8 cellular contexts compared by ENCODE assay signal in genomic region chr16:67528222-67528869, GRCh38. TPM values are rescaled to one million over a fixed set of nuclear protein-coding genes. Genes with fewer than 3 reads are reported as not detected.
A peak's percentile ranks its signal among the peaks of the same experiment; 100 is the strongest.
DNase-seq lines count a peak whose midpoint lies in the region; ATAC-seq, FAIRE-seq and TF ChIP-seq lines count a peak whose summit lies in the region.

A gene with protein sequence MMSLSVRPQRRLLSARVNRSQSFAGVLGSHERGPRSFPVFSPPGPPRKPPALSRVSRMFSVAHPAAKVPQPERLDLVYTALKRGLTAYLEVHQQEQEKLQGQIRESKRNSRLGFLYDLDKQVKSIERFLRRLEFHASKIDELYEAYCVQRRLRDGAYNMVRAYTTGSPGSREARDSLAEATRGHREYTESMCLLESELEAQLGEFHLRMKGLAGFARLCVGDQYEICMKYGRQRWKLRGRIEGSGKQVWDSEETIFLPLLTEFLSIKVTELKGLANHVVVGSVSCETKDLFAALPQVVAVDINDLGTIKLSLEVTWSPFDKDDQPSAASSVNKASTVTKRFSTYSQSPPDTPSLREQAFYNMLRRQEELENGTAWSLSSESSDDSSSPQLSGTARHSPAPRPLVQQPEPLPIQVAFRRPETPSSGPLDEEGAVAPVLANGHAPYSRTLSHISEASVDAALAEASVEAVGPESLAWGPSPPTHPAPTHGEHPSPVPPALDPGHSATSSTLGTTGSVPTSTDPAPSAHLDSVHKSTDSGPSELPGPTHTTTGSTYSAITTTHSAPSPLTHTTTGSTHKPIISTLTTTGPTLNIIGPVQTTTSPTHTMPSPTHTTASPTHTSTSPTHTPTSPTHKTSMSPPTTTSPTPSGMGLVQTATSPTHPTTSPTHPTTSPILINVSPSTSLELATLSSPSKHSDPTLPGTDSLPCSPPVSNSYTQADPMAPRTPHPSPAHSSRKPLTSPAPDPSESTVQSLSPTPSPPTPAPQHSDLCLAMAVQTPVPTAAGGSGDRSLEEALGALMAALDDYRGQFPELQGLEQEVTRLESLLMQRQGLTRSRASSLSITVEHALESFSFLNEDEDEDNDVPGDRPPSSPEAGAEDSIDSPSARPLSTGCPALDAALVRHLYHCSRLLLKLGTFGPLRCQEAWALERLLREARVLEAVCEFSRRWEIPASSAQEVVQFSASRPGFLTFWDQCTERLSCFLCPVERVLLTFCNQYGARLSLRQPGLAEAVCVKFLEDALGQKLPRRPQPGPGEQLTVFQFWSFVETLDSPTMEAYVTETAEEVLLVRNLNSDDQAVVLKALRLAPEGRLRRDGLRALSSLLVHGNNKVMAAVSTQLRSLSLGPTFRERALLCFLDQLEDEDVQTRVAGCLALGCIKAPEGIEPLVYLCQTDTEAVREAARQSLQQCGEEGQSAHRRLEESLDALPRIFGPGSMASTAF (plus strand): TSS chr16:67528829. CDS start chr16:67538447, 9,618 bp downstream.

- H3K4me1 Mint-ChIP-seq in CD4-positive, CD25-positive, alpha-beta regulatory T cell = peaks cover 0 to 25% (median 12%) of the 10 kb centered on the region in 4 donors

- H3K9me2 ChIP-seq in HCT116 (ENCODE audit: insufficient read depth) = no peaks in the 10 kb centered on the region

- no peak for TF ChIP-seq RAD21 in HCT116 (IDR thresholded peaks at IDR 0.05; ENCODE audit: low read depth)

- H3K9ac ChIP-seq in HCT116 (ENCODE audit: low read length) (peak within 1 kb of the TSS; percentile 88), keratinocyte (ENCODE audit: control insufficient read depth, extremely low read depth, insufficient read depth, low read length) (peak within 1 kb of the TSS; percentile 62)

- CTCF ChIA-PET in HCT116 (lab: Charles Lee) = interaction anchor here (1.2 to 1.3 kb wide), 2 partner anchors 19 to 34 kb away, joined by 3 to 5 read pairs; no protein-coding TSS in a partner anchor

- H3K36me3 ChIP-seq in CD4-positive, CD25-positive, alpha-beta regulatory T cell (ENCODE audit: control insufficient read depth, insufficient read depth, low read length) = no peaks in the 10 kb centered on the region
- H3K36me3 ChIP-seq in HCT116 (ENCODE audit: control insufficient read depth in 1 of 2, insufficient read depth in 2 of 2, low read length in 2 of 2) (no peaks in the 10 kb centered on the region), keratinocyte (ENCODE audit: control insufficient read depth in 2 of 2, extremely low read depth in 1 of 2, insufficient read depth in 2 of 2, low read length in 2 of 2) (no peaks in the 10 kb centered on the region)

- H3K27me3 ChIP-seq in CD4-positive, CD25-positive, alpha-beta regulatory T cell (ENCODE audit: control insufficient read depth, insufficient read depth, low read length) = peaks cover 14% of the 10 kb centered on the region
- H3K27me3 ChIP-seq in HCT116 (ENCODE audit: insufficient read depth, low read length) (no peaks in the 10 kb centered on the region), keratinocyte (ENCODE audit: control insufficient read depth, extremely low read depth, insufficient read depth, low read length) (no peaks in the 10 kb centered on the region)

- H3K27ac ChIP-seq in CD4-positive, CD25-positive, alpha-beta regulatory T cell (ENCODE audit: insufficient read depth, low read length, poor library complexity, severe bottlenecking) = no peak within 1 kb of the TSS
- H3K27ac ChIP-seq in HCT116 (ENCODE audit: low read depth, low read length) = peak within 1 kb of the TSS; percentile 90
- H3K27ac ChIP-seq in keratinocyte (ENCODE audit: control insufficient read depth, insufficient read depth, low read length) = peak within 1 kb of the TSS; percentile 3
- peak within 1 kb of the TSS; percentile 49 to 92 (median 87) for H3K27ac ChIP-seq in skin epidermis

- no peak within 1 kb of the TSS for H3K4me3 ChIP-seq in CD4-positive, CD25-positive, alpha-beta regulatory T cell (ENCODE audit: low read depth, low read length)
- peak within 1 kb of the TSS; percentile 77 to 91 for H3K4me3 ChIP-seq in HCT116 (replicated peaks in 1 of 2; ENCODE audit: low read depth in 1 of 2, low read length in 2 of 2)
- H3K4me3 ChIP-seq in keratinocyte (ENCODE audit: control insufficient read depth in 2 of 3, extremely low read depth in 1 of 3, insufficient read depth in 2 of 3, low read depth in 1 of 3, low read length in 3 of 3) = peak within 1 kb of the TSS; percentile 53 to 61 (median 56)
- H3K4me3 ChIP-seq in skin epidermis = peak within 1 kb of the TSS; percentile 58 to 80 (median 65)

- H3K4me3 Mint-ChIP-seq in CD4-positive, CD25-positive, alpha-beta regulatory T cell = peak within 1 kb of the TSS; percentile 81 to 90 (median 84)

- H2AFZ ChIP-seq in HCT116 (ENCODE audit: low read depth, low read length, poor library complexity, severe bottlenecking) (peak within 1 kb of the TSS; percentile 89), keratinocyte (ENCODE audit: control insufficient read depth, low read length) (peak within 1 kb of the TSS; percentile 26)

- H3K9me1 ChIP-seq in keratinocyte (ENCODE audit: control insufficient read depth, extremely low read depth, insufficient read depth, low read length) = peaks cover 6% of the 10 kb centered on the region

- peak within 1 kb of the TSS; percentile 9 to 88 (median 65) for H3K27ac Mint-ChIP-seq in CD4-positive, CD25-positive, alpha-beta regulatory T cell

- H4K20me1 ChIP-seq in HCT116 (ENCODE audit: insufficient read depth) = no peaks in the 10 kb centered on the region
- H4K20me1 ChIP-seq in keratinocyte (ENCODE audit: control insufficient read depth, extremely low read depth, insufficient read depth, low read length) = no peaks in the 10 kb centered on the region

- ATAC-seq in CD4-positive, CD25-positive, alpha-beta regulatory T cell (ENCODE audit: low read depth in 2 of 2) = peak; percentile 35 to 38
- ATAC-seq in HCT116 (peak; percentile 79), HG02938 (IDR thresholded peaks at IDR 0.05; ENCODE audit: unreplicated experiment) (no peak), GM18520 (IDR thresholded peaks at IDR 0.05; ENCODE audit: unreplicated experiment) (no peak)

- H3K9me3 Mint-ChIP-seq in CD4-positive, CD25-positive, alpha-beta regulatory T cell = peaks cover 0 to 3% (median 0%) of the 10 kb centered on the region in 7 donors

- H3K4me1 ChIP-seq in CD4-positive, CD25-positive, alpha-beta regulatory T cell (ENCODE audit: control insufficient read depth, insufficient read depth, low read length, poor library complexity, severe bottlenecking) = peaks cover 27% of the 10 kb centered on the region
- H3K4me1 ChIP-seq in HCT116 (ENCODE audit: control insufficient read depth in 1 of 2, insufficient read depth in 2 of 2, low read length in 2 of 2) (peaks cover 17 to 58% of the 10 kb centered on the region in 2 experiments), keratinocyte (ENCODE audit: control insufficient read depth, extremely low read depth, insufficient read depth, low read length) (peaks cover 53% of the 10 kb centered on the region)

- H3K79me2 ChIP-seq in HCT116 (ENCODE audit: insufficient read depth, low read length) (peaks cover 30% of the 10 kb centered on the region), keratinocyte (ENCODE audit: control insufficient read depth, insufficient read depth, low read length) (peaks cover 28% of the 10 kb centered on the region)

- dilution Hi-C loops in keratinocyte (cut with MboI; ENCODE audit: extremely low pct_ligation_motif_present, low sequenced_read_pairs) = no loop called here

- intact Hi-C loops in HCT116 (cut with micrococcal nuclease) = loop anchor here (10.0 kb wide), 3 partner anchors 276 to 706 kb away; partner anchors contain the start of genes CTRL, ESRP2, PSMB10 and RANBP10

- no peak for FAIRE-seq in keratinocyte (lab: Jason Lieb, UNC)

- no TSS peak for BruUV-seq in HCT116 (replicated peaks; lab: Mats Ljungman, UMichigan)

- peaks cover 71% of the 10 kb centered on the region for H3K27me3 Mint-ChIP-seq in CD4-positive, CD25-positive, alpha-beta regulatory T cell

- TF ChIP-seq CTCF in HCT116 (IDR thresholded peaks at IDR 0.05 in 2 of 3, conservative IDR thresholded peaks at IDR 0.05 in 1 of 3; ENCODE audit: borderline replicate concordance in 1 of 3, insufficient read depth in 1 of 3, low read depth in 2 of 3, low read length in 2 of 3) (0 out of 6 replicates have a peak, but pooled peaks of 1 of the 3 experiments have one; percentile 2), keratinocyte (optimal IDR thresholded peaks at IDR 0.05 in 1 of 3, IDR thresholded peaks at IDR 0.05 in 1 of 3, conservative IDR thresholded peaks at IDR 0.05 in 1 of 3; ENCODE audit: extremely low read depth in 1 of 3, insufficient read depth in 2 of 3, low read length in 3 of 3) (no peak)

- no peak for TF ChIP-seq POLR2A in HCT116 (IDR thresholded peaks at IDR 0.05; ENCODE audit: borderline replicate concordance, extremely low read depth, insufficient read depth, insufficient read length)

- POLR2A ChIA-PET in HCT116 (lab: Charles Lee) = no interaction called here

- RAD21 ChIA-PET in HCT116 (lab: Charles Lee; ENCODE audit: low non-redundant PET in 1 of 2, low total read pairs in 2 of 2, uncharacterized antibody in 2 of 2, unreplicated experiment in 2 of 2) = no interaction called here

- no peaks in the 10 kb centered on the region for H3K9me3 ChIP-seq in CD4-positive, CD25-positive, alpha-beta regulatory T cell (ENCODE audit: control insufficient read depth in 2 of 2, low read length in 2 of 2)
- no peaks in the 10 kb centered on the region for H3K9me3 ChIP-seq in HCT116 (ENCODE audit: control insufficient read depth in 1 of 2, insufficient read depth in 1 of 2, low read depth in 1 of 2, low read length in 2 of 2)
- H3K9me3 ChIP-seq in keratinocyte (ENCODE audit: control insufficient read depth, low read depth, low read length) = no peaks in the 10 kb centered on the region

- DNase-seq in CD4-positive, CD25-positive, alpha-beta regulatory T cell = peak in 1 of 3 donors; percentile 45
- DNase-seq in HCT116 (ENCODE audit: low read depth, low spot score) (no peak), T-helper 22 cell (ENCODE audit: low read depth) (peak; percentile 34), cerebellum (ENCODE audit: low spot score) (peak; percentile 76), keratinocyte (ENCODE audit: low read depth, low spot score) (no peak)

- H3K4me2 ChIP-seq in HCT116 (ENCODE audit: low read length) = peak within 1 kb of the TSS; percentile 99
- peak within 1 kb of the TSS; percentile 85 for H3K4me2 ChIP-seq in keratinocyte (ENCODE audit: control insufficient read depth, extremely low read depth, insufficient read depth, low read depth, low read length)

- H3K36me3 Mint-ChIP-seq in CD4-positive, CD25-positive, alpha-beta regulatory T cell = no peaks in the 10 kb centered on the region

RNA-seq across cellular contexts. Expression of the gene that starts here (rescaled TPM):
- 16.6 TPM for total RNA-seq in CD4-positive, CD25-positive, alpha-beta regulatory T cell
- polyA plus RNA-seq in CD4-positive, CD25-positive, alpha-beta regulatory T cell = 1 to 10 TPM in 3 of 4 donors, under 1 TPM in 1; 0.91 to 3.1 (median 2.1) TPM
- 60.0 TPM for total RNA-seq in HCT116 (2021; ENCODE audit: unreplicated experiment)
- 34.2 and 34.4 TPM in 2 replicates for polyA plus RNA-seq in HCT116 (2012)
- total RNA-seq in cerebellum = 31.1 TPM
- 4.1 to 19.4 TPM (median 5.3 TPM) in 3 replicates for polyA plus RNA-seq in keratinocyte
- polyA plus RNA-seq in keratinocyte (2011; ENCODE audit: low read depth) = 23.7 TPM
- 8.8 and 15.4 TPM in 2 replicates for polyA plus RNA-seq in keratinocyte (2011; cell fraction: cytosol; rRNA removed)
- polyA plus RNA-seq in keratinocyte (2011; cell fraction: nucleus; rRNA removed) = 34.0 and 34.2 TPM in 2 replicates
- polyA plus RNA-seq in keratinocyte (2012; ENCODE audit: low replicate concordance) = 15.6 and 36.3 TPM in 2 replicates
- 11.6 to 81.6 TPM (median 12.0 TPM) in 3 replicates for polyA minus RNA-seq in keratinocyte
- polyA minus RNA-seq in keratinocyte (2011; cell fraction: cytosol; rRNA and poly(A)+ RNA removed) = 24.7 TPM
- polyA minus RNA-seq in keratinocyte (2011; cell fraction: nucleus; rRNA and poly(A)+ RNA removed) = 24.6 and 37.6 TPM in 2 replicates

Comparison
In these comparisons a context has a peak if more than half of its experiments do, and no peak if none do; other contexts are left out.
1. ATAC-seq: peak in CD4-positive, CD25-positive, alpha-beta regulatory T cell (2 of 2) and HCT116 (single experiment); none in HG02938 (single experiment) and GM18520 (single experiment).
2. DNase-seq: peak in T-helper 22 cell (single experiment) and cerebellum (single experiment); none in HCT116 (single experiment) and keratinocyte (single experiment).